In the genomic region with DNA sequence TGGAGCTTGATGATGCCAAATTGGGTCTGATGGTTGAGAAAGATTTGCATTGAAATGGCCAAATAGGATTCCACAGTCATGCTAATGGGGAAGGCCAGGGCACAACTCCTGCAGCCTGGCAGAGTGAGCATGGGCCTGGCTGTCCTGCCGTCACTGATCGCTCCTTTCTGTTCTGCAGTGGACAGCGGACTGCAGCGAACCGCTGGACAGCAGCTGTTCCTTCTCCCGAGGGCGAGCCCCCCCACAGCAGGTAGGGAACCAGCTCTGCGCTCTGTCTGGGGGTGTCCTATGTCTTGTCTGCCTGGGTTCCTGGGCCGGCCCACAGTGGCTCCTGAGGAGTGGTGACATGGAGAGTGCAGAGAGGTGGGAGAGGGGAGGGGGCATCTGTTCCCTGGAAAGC, we compare ENCODE assay signal across 19 cellular contexts.
"Had no signal": no experiment of that assay in that cellular context is flagged by ENCODE, and none has a peak within 500 bp of the region (broad histone marks: within the 10 kb centered on the region; RNA-seq: fewer than 3 reads in every experiment).

No MANE protein-coding gene starts in this region.

- H3K4me3 ChIP-seq: gastroesophageal sphincter, psoas muscle, right lobe of liver, thoracic aorta, transverse colon had no signal

- H3K36me3 ChIP-seq: thoracic aorta, transverse colon had no signal

- DNase-seq: cortex of kidney; effector memory CD4-positive, alpha-beta T cell; kidney; left cardiac atrium; mammary epithelial cell; psoas muscle; retina; stimulated activated CD4-positive, alpha-beta T cell treated with anti-CD3 and anti-CD28 coated beads, Interleukin-1b, Interleukin-23, amount 100 ng/mL, for 48 hours; stimulated activated CD4-positive, alpha-beta T cell treated with anti-CD3 and anti-CD28 coated beads, Interleukin-4, amount 100 ng/mL, for 4 hours; stimulated activated naive B cell treated with anti-CD40 and anti-IgM and Interleukin-4, amounts not matched to agents 10 μg/mL and 1 μg/mL and 100 μg/mL, for 72 hours; stimulated activated naive CD8-positive, alpha-beta T cell treated with anti-CD3 and anti-CD28 coated beads, Interleukin-15, amount 100 ng/mL, for 72 hours; transverse colon had no signal

- H3K9me3 ChIP-seq: gastroesophageal sphincter, psoas muscle, right lobe of liver, thoracic aorta, transverse colon had no signal

- H3K27ac Mint-ChIP-seq: mesothelial cell of epicardium; nephron; stimulated activated naive B cell treated with anti-CD40 and anti-IgM and Interleukin-4, amounts not matched to agents 10 μg/mL and 1 μg/mL and 100 μg/mL, for 72 hours had no signal

- H3K27ac ChIP-seq: gastroesophageal sphincter, psoas muscle, right lobe of liver, thoracic aorta, transverse colon had no signal

- H3K27me3 ChIP-seq: gastroesophageal sphincter, right lobe of liver, transverse colon had no signal

- H3K4me1 Mint-ChIP-seq: central memory CD8-positive, alpha-beta T cell; mesothelial cell of epicardium; stimulated activated naive B cell treated with anti-CD40 and anti-IgM and Interleukin-4, amounts not matched to agents 10 μg/mL and 1 μg/mL and 100 μg/mL, for 72 hours; stimulated activated naive CD8-positive, alpha-beta T cell treated with anti-CD3 and anti-CD28 coated beads, Interleukin-15, amount 100 ng/mL, for 72 hours had no signal

- H3K4me1 ChIP-seq: transverse colon had no signal

- H3K9me3 Mint-ChIP-seq: central memory CD8-positive, alpha-beta T cell; mesothelial cell of epicardium; nephron; stimulated activated naive B cell treated with anti-CD40 and anti-IgM and Interleukin-4, amounts not matched to agents 10 μg/mL and 1 μg/mL and 100 μg/mL, for 72 hours; stimulated activated naive CD8-positive, alpha-beta T cell treated with anti-CD3 and anti-CD28 coated beads, Interleukin-15, amount 100 ng/mL, for 72 hours had no signal

- H3K27me3 Mint-ChIP-seq: stimulated activated naive B cell treated with anti-CD40 and anti-IgM and Interleukin-4, amounts not matched to agents 10 μg/mL and 1 μg/mL and 100 μg/mL, for 72 hours; stimulated activated naive CD8-positive, alpha-beta T cell treated with anti-CD3 and anti-CD28 coated beads, Interleukin-15, amount 100 ng/mL, for 72 hours had no signal

- ATAC-seq: esophagus mucosa; gastroesophageal sphincter; left cardiac atrium; psoas muscle; right lobe of liver; stimulated activated naive B cell treated with anti-CD40 and anti-IgM and Interleukin-4, amounts not matched to agents 10 μg/mL and 1 μg/mL and 100 μg/mL, for 72 hours; stimulated activated naive CD8-positive, alpha-beta T cell treated with anti-CD3 and anti-CD28 coated beads, Interleukin-15, amount 100 ng/mL, for 72 hours had no signal

- H3K4me3 Mint-ChIP-seq: central memory CD8-positive, alpha-beta T cell; mesothelial cell of epicardium; nephron; stimulated activated naive B cell treated with anti-CD40 and anti-IgM and Interleukin-4, amounts not matched to agents 10 μg/mL and 1 μg/mL and 100 μg/mL, for 72 hours; stimulated activated naive CD8-positive, alpha-beta T cell treated with anti-CD3 and anti-CD28 coated beads, Interleukin-15, amount 100 ng/mL, for 72 hours had no signal
